In the genomic region with DNA sequence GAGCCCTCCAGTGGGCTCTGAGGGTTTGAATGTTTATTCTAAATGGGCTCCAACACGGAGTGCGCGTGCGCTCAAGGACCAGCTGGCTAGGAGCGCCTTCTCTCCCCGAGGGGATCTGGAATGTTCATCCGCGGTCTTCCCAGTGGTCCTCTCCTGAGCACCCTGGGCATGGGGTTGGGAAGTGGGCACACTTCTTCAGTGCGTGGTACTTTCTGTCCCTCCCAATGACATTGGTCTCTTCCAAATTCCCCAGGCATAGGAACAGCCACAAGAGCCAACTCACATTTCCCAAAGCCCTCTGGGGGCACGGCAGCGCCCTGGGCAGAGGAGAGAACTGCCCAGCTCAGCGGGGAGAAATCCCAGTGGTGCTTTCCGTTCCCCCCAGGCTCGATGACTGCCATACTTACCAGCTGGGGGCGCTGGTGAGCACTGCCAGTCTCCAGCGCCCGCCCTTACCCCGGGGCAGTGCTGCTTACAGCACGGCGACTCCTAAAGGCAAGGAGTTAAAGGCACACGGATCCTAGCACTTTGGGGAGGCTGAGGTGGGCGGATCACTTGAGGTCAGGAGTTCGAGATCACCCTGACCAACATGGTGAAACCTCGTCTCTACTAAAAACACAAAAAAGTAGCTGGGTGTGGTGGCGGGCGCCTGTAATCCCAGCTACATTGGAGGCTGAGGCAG, we compare ENCODE assay signal across 8 cellular contexts. TPM values are rescaled to one million over a fixed set of nuclear protein-coding genes. Genes with fewer than 3 reads are reported as not detected.
DNase-seq lines count a peak whose midpoint lies in the region; TF ChIP-seq lines count a peak whose summit lies in the region.

No MANE protein-coding gene starts in this region.

- no peak for TF ChIP-seq POLR2A in testis (IDR thresholded peaks at IDR 0.05)

- H3K9me3 ChIP-seq in osteoblast (ENCODE audit: low read depth, low read length) (no peaks in the 10 kb centered on the region), testis (no peaks in the 10 kb centered on the region)

- H4K20me1 ChIP-seq in osteoblast (ENCODE audit: insufficient read depth, low read length), result no peaks in the 10 kb centered on the region

- peak overlapping the region; percentile 54 for H3K4me3 ChIP-seq in osteoblast (ENCODE audit: insufficient read depth, low read length)
- peak overlapping the region; percentile 10 to 14 for H3K4me3 ChIP-seq in testis

- 20 to 24% methylated on average over 1 to 26 of the region's 26 CpGs for WGBS in testis, 2 donors

- no peaks in the 10 kb centered on the region for H3K79me2 ChIP-seq in osteoblast (ENCODE audit: insufficient read depth, low read length)

- DNase-seq in GM13976 (ENCODE audit: low spot score), result peak; percentile 88
- DNase-seq in RKO (ENCODE audit: low spot score), result peak; percentile 36
- peak; percentile 18 to 49 (median 20) for DNase-seq in activated naive CD4-positive, alpha-beta T cell (lab: John Stamatoyannopoulos, UW)
- peak; percentile 37 for DNase-seq in glomerular endothelial cell (ENCODE audit: extremely low read depth, low read depth, low spot score)
- DNase-seq in osteoblast (ENCODE audit: insufficient read length, low spot score, missing footprints), result peak; percentile 97
- peak; percentile 82 for DNase-seq in testis
- no peak for DNase-seq in NCI-H2171 treated with DMSO at 0.1 percent for 48 hours (lab: John Stamatoyannopoulos, UW)
- DNase-seq in superior temporal gyrus (ENCODE audit: extremely low spot score), result no peak

- H3K36me3 ChIP-seq in osteoblast (ENCODE audit: insufficient read depth, low read length) (no peaks in the 10 kb centered on the region), testis (ENCODE audit: low read depth, missing control alignments) (no peaks in the 10 kb centered on the region)

- H3K4me1 ChIP-seq in osteoblast (ENCODE audit: insufficient read depth, low read length), result peaks cover 15% of the 10 kb centered on the region
- peaks cover 18% of the 10 kb centered on the region for H3K4me1 ChIP-seq in testis

- intact Hi-C loops in testis (cut with DNase I; ENCODE audit: low total_unique reads), result no loop called here

- TF ChIP-seq CTCF in GM13976 (IDR thresholded peaks at IDR 0.05; ENCODE audit: borderline replicate concordance, control extremely low read depth, extremely low read depth, insufficient read depth, missing control alignments) (peak; percentile 61), osteoblast (IDR thresholded peaks at IDR 0.05; ENCODE audit: extremely low read depth, low read depth, low read length) (peak; percentile 71), testis (IDR thresholded peaks at IDR 0.05) (peak; percentile 62 to 75 (median 68))

- H2AFZ ChIP-seq in osteoblast (ENCODE audit: low read length), result peak overlapping the region; percentile 88

- peak overlapping the region; percentile 86 for H3K4me2 ChIP-seq in osteoblast (ENCODE audit: insufficient read depth, low read length)

- in situ Hi-C loops in GM13976 (cut with MboI; ENCODE audit: low sequenced_read_pairs, unreplicated experiment), result no loop called here

- peak overlapping the region; percentile 37 for H3K27ac ChIP-seq in osteoblast (ENCODE audit: low read depth, low read length)
- H3K27ac ChIP-seq in testis, result peak overlapping the region; percentile 72 to 75

- H3K27me3 ChIP-seq in osteoblast (ENCODE audit: insufficient read depth, low read length) (no peaks in the 10 kb centered on the region), testis (no peaks in the 10 kb centered on the region)

RNA-seq across cellular contexts. Expression of gene OBP2B, which starts 29.9 kb away (rescaled TPM):
- not detected in 2 replicates for total RNA-seq in glomerular endothelial cell
- not detected in 2 replicates for total RNA-seq in osteoblast
- total RNA-seq in testis, result 10 to 100 TPM; 34.0 to 53.0 TPM
- polyA plus RNA-seq in testis (ENCODE audit: insufficient read depth, low read depth, low replicate concordance), result 35.1 TPM

RNA-seq across cellular contexts. Expression of gene ABO, which starts 36.0 kb away (rescaled TPM):
- total RNA-seq in glomerular endothelial cell, result under 0.01 and 0.05 TPM in 2 replicates
- not detected in 2 replicates for total RNA-seq in osteoblast
- 10 to 100 TPM; 25.6 to 31.1 TPM for total RNA-seq in testis
- polyA plus RNA-seq in testis (ENCODE audit: insufficient read depth, low read depth, low replicate concordance), result 10.4 TPM

Comparison
In these comparisons a context has a peak if more than half of its experiments do, and no peak if none do; other contexts are left out.
1. DNase-seq: peak in GM13976 (single experiment), RKO (single experiment), activated naive CD4-positive, alpha-beta T cell (4 of 4), glomerular endothelial cell (single experiment), osteoblast (single experiment) and testis (single experiment); none in NCI-H2171 treated with DMSO at 0.1 percent for 48 hours (single experiment) and superior temporal gyrus (single experiment).
2. RNA of gene OBP2B, which starts 29.9 kb away (total RNA-seq): 34.0 to 53.0 TPM in testis; not detected in glomerular endothelial cell and not detected in osteoblast; every median in the first group is over 10 times any median in the second.
3. RNA of gene ABO, which starts 36.0 kb away (total RNA-seq): 25.6 to 31.1 TPM in testis; under 0.01 to 0.05 TPM in glomerular endothelial cell and not detected in osteoblast; every median in the first group is over 10 times any median in the second.
4. Peak in every context shown above with its lines, with median percentiles within 50 percentile points of each other: CTCF ChIP-seq.